In genomic region chr2:164920430-164920829, GRCh38 we compare ENCODE assay signal across 14 cellular contexts. TPM values are rescaled to one million over a fixed set of nuclear protein-coding genes. Genes with fewer than 3 reads are reported as not detected.
A peak's percentile ranks its signal among the peaks of the same experiment; 100 is the strongest.
DNase-seq lines count a peak whose midpoint lies in the region; ATAC-seq and TF ChIP-seq lines count a peak whose summit lies in the region.
"Had no signal": no experiment of that assay in that cellular context is flagged by ENCODE, and none has a peak within 500 bp of the region (broad histone marks: within the 10 kb centered on the region; RNA-seq: fewer than 3 reads in every experiment).

No MANE protein-coding gene starts in this region.

- peak; percentile 30 to 96 for ATAC-seq in left cardiac atrium
- no peak for ATAC-seq in right cardiac atrium
- ATAC-seq: stimulated activated naive CD8-positive, alpha-beta T cell treated with anti-CD3 and anti-CD28 coated beads, Interleukin-15, amount 100 ng/mL, for 72 hours had no signal

- H3K27ac ChIP-seq in right cardiac atrium (ENCODE audit: low read length) (no peak overlapping the region), RWPE1 (no peak overlapping the region), left ventricle myocardium inferior (replicated peaks) (no peak overlapping the region), transverse colon (no peak overlapping the region)
- H3K27ac ChIP-seq: HL-60, SK-N-MC had no signal

- H3K4me3 ChIP-seq in right cardiac atrium (ENCODE audit: low read length) (no peak overlapping the region), left ventricle myocardium inferior (no peak overlapping the region), transverse colon (no peak overlapping the region)
- H3K4me3 ChIP-seq: SK-N-MC had no signal

- POLR2A ChIA-PET in RWPE1 (lab: Yijun Ruan, JAX; ENCODE audit: low non-redundant PET) = no interaction called here

- H3K9me3 ChIP-seq in right cardiac atrium (ENCODE audit: control insufficient read depth, low read length) (no peaks in the 10 kb centered on the region), left ventricle myocardium inferior (replicated peaks) (no peaks in the 10 kb centered on the region), transverse colon (no peaks in the 10 kb centered on the region)

- in situ Hi-C loops in KBM-7 (cut with MboI; ENCODE audit: low pct_unique_long_range_greater_than_20kb, low sequenced_read_pairs) = no loop called here
- in situ Hi-C loops in transverse colon (cut with MboI; ENCODE audit: low pct_ligation_motif_present in 1 of 4, low pct_unique_long_range_greater_than_20kb in 1 of 4, low sequenced_read_pairs in 3 of 4) = loop anchor here in 2 of 4 donors (10.0 to 25.0 kb wide), 2 partner anchors 183 to 186 kb away; no protein-coding TSS in a partner anchor

- no peaks in the 10 kb centered on the region for H3K27me3 ChIP-seq in right cardiac atrium (ENCODE audit: control insufficient read depth, insufficient read depth)
- no peaks in the 10 kb centered on the region for H3K27me3 ChIP-seq in left ventricle myocardium inferior (ENCODE audit: low read depth)
- H3K27me3 ChIP-seq in transverse colon = no peaks in the 10 kb centered on the region

- no peak for TF ChIP-seq POLR2A in transverse colon (IDR thresholded peaks at IDR 0.05)

- CTCF ChIA-PET in RWPE1 (lab: Yijun Ruan, JAX) = no interaction called here

- no peak for DNase-seq in left cardiac atrium
- DNase-seq in right cardiac atrium = no peak
- peak; percentile 89 for DNase-seq in RWPE1 (ENCODE audit: low spot score)
- peak; percentile 76 for DNase-seq in fibroblast of the conjunctiva (ENCODE audit: low read depth)
- no peak for DNase-seq in GF-D8 (lab: John Stamatoyannopoulos, UW)
- no peak for DNase-seq in KBM-7
- no peak for DNase-seq in left ventricle myocardium inferior
- DNase-seq in transverse colon = no peak
- DNase-seq: activated naive CD4-positive, alpha-beta T cell treated with anti-CD3 and anti-CD28 coated beads, Interleukin-2, amount 10 ng/mL, durations not matched to agents 7 days and 5 days; CD4-positive, CD25-positive, alpha-beta regulatory T cell; retina; stimulated activated naive CD8-positive, alpha-beta T cell treated with anti-CD3 and anti-CD28 coated beads, Interleukin-15, amount 100 ng/mL, for 72 hours had no signal

- intact Hi-C loops in left cardiac atrium (cut with DNase I) = no loop called here
- intact Hi-C loops in right cardiac atrium (cut with DNase I) = no loop called here
- intact Hi-C loops in left ventricle myocardium inferior (cut with micrococcal nuclease) = no loop called here
- intact Hi-C loops in transverse colon (cut with DNase I; ENCODE audit: low total_unique reads) = no loop called here

- 83% methylated on average over 4 of the region's 4 CpGs for WGBS in right cardiac atrium
- 66 to 92% methylated on average over 4 of the region's 4 CpGs for WGBS in transverse colon (ENCODE audit: low coverage in 1 of 2), 2 donors

- no peak for TF ChIP-seq EP300 in transverse colon (IDR thresholded peaks at IDR 0.05; ENCODE audit: low read depth)

- TF ChIP-seq CTCF in RWPE1 (conservative IDR thresholded peaks at IDR 0.05; ENCODE audit: low read depth) (no peak), left ventricle myocardium inferior (IDR thresholded peaks at IDR 0.05; ENCODE audit: borderline replicate concordance) (no peak), transverse colon (IDR thresholded peaks at IDR 0.05) (no peak)

- no peaks in the 10 kb centered on the region for H3K4me1 ChIP-seq in right cardiac atrium (ENCODE audit: control insufficient read depth, insufficient read depth, low read length)
- no peaks in the 10 kb centered on the region for H3K4me1 ChIP-seq in left ventricle myocardium inferior
- no peaks in the 10 kb centered on the region for H3K4me1 ChIP-seq in transverse colon

- H3K36me3 ChIP-seq in left ventricle myocardium inferior (no peaks in the 10 kb centered on the region), transverse colon (no peaks in the 10 kb centered on the region)

RNA-seq across cellular contexts. Expression of gene SLC38A11, which starts 34.9 kb away (rescaled TPM):
- under 1 TPM; 0.42 to 0.71 TPM for total RNA-seq in left cardiac atrium
- under 1 TPM in 2 of 4 donors, not detected in 2; 0.08 to 0.17 TPM for total RNA-seq in right cardiac atrium
- polyA plus RNA-seq in right cardiac atrium = 0.25 TPM
- 0.33 TPM for total RNA-seq in left ventricle myocardium inferior
- 10 to 100 TPM in 1 of 4 donors, 1 to 10 TPM in 2, not detected in 1; 2.4 to 12.0 (median 3.3) TPM for total RNA-seq in transverse colon
- total RNA-seq: CD4-positive, CD25-positive, alpha-beta regulatory T cell had no signal
- polyA plus RNA-seq: CD4-positive, CD25-positive, alpha-beta regulatory T cell had no signal

Comparison
In these comparisons a context has a peak if more than half of its experiments do, and no peak if none do; other contexts are left out.
1. ATAC-seq: peak in left cardiac atrium (2 of 2); none in right cardiac atrium (0 of 2).
2. DNase-seq: peak in RWPE1 (single experiment) and fibroblast of the conjunctiva (single experiment); none in left cardiac atrium (single experiment), right cardiac atrium (0 of 3), GF-D8 (single experiment), KBM-7 (single experiment), left ventricle myocardium inferior (single experiment) and transverse colon (single experiment).